ENCODE assay signal across 1 cellular context in the genomic region with DNA sequence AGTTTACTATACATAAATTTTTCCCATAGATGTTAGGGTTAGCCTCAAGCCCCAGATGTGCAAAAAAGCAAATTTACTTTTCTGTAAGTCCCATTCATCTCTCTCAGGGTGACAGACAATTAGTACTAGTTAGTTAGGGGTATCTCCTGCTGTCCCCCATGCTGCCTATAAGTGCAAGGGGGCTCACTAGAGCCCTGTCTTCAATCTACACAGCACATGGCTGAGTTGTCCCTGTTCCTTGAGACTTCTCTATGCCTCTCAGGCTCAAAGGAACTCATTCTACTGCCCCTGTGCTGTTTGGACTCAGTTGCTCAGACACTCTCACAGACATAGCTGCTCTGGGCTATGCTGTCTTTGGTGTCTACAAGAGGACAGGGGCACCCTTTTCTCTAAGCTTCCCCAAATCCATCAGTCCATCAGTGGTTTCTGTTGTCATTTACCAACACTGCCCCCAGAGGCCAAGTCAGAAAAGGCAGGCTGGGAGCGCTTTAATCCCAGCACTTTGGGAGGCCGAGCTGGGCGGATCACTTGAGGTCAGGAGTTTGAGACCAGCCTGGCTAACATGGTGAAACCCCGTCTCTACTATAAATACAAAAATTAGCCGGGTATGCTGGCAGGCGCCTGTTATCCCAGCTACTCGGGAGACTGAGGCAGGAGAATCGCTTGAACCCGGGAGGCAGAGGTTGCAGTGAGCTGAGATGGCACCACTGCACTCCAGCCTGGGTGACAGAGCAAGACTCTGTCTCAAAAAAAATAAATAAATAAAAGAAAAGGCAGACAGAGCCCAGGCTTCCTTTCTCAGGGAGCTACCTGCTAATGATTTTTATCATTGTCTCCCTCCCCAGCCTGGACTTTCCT.
TF ChIP-seq lines count a peak whose summit lies in the region.

No MANE protein-coding gene starts in this region.

TF ChIP-seq in IMR-90, 13 proteins besides CTCF, POLR2A, EP300 and RAD21 (continued from another document):
- TF ChIP-seq, protein P1, sequence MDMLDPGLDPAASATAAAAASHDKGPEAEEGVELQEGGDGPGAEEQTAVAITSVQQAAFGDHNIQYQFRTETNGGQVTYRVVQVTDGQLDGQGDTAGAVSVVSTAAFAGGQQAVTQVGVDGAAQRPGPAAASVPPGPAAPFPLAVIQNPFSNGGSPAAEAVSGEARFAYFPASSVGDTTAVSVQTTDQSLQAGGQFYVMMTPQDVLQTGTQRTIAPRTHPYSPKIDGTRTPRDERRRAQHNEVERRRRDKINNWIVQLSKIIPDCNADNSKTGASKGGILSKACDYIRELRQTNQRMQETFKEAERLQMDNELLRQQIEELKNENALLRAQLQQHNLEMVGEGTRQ (IDR thresholded peaks at IDR 0.05; ENCODE audit: low read depth, low read length), result no peak
- no peak for TF ChIP-seq FOS (IDR thresholded peaks at IDR 0.05; ENCODE audit: low read depth, low read length)
- TF ChIP-seq RCOR1 (IDR thresholded peaks at IDR 0.05; ENCODE audit: insufficient replicate concordance, low read length), result no peak
- TF ChIP-seq NFE2L2 (IDR thresholded peaks at IDR 0.05; ENCODE audit: low read depth, low read length), result no peak
